Comparison of ENCODE assay signal across 16 cellular contexts in genomic region chr16:7938175-7938574, GRCh38.
DNase-seq lines count a peak whose midpoint lies in the region; ATAC-seq and TF ChIP-seq lines count a peak whose summit lies in the region.
"Had no signal": no experiment of that assay in that cellular context is flagged by ENCODE, and none has a peak within 500 bp of the region (broad histone marks: within the 10 kb centered on the region; RNA-seq: fewer than 3 reads in every experiment).

No MANE protein-coding gene starts in this region.

- no peaks in the 10 kb centered on the region for H3K36me3 Mint-ChIP-seq in neural progenitor cell
- peaks cover 3% of the 10 kb centered on the region for H3K36me3 Mint-ChIP-seq in effector memory CD8-positive, alpha-beta T cell (ENCODE audit: insufficient read depth)

- TF ChIP-seq CTCF in hepatocyte (IDR thresholded peaks at IDR 0.05; ENCODE audit: poor library complexity) (no peak), neural progenitor cell (IDR thresholded peaks at IDR 0.05) (no peak), testis (IDR thresholded peaks at IDR 0.05) (no peak), breast epithelium (IDR thresholded peaks at IDR 0.05) (no peak)

- H2AFZ ChIP-seq in hepatocyte (no peak overlapping the region), neural progenitor cell (replicated peaks) (no peak overlapping the region)
- H2AFZ ChIP-seq: GM23248 had no signal

- intact Hi-C loops in testis (cut with DNase I; ENCODE audit: low total_unique reads): no loop called here
- intact Hi-C loops in breast epithelium (cut with DNase I; ENCODE audit: low total_unique reads): no loop called here

- H3K4me1 ChIP-seq in hepatocyte (ENCODE audit: insufficient read depth) (no peaks in the 10 kb centered on the region), neural progenitor cell (no peaks in the 10 kb centered on the region), testis (no peaks in the 10 kb centered on the region), breast epithelium (no peaks in the 10 kb centered on the region)

- no peak for ATAC-seq in effector memory CD8-positive, alpha-beta T cell (replicated peaks)
- ATAC-seq: HCT116, HepG2 had no signal

- no peaks in the 10 kb centered on the region for H3K79me2 ChIP-seq in hepatocyte
- no peaks in the 10 kb centered on the region for H3K79me2 ChIP-seq in neural progenitor cell (ENCODE audit: low read depth)

- WGBS in hepatocyte (ENCODE audit: low lambda C conversion rate, missing lambda C conversion rate): 78% methylated on average over 7 of the region's 7 CpGs
- 66 to 75% methylated on average over 7 of the region's 7 CpGs for WGBS in testis, 2 donors

- H3K36me3 ChIP-seq in hepatocyte (replicated peaks; ENCODE audit: insufficient read depth, low read depth): no peaks in the 10 kb centered on the region
- H3K36me3 ChIP-seq in neural progenitor cell: no peaks in the 10 kb centered on the region
- no peaks in the 10 kb centered on the region for H3K36me3 ChIP-seq in testis (ENCODE audit: low read depth, missing control alignments)
- no peaks in the 10 kb centered on the region for H3K36me3 ChIP-seq in breast epithelium

- H3K4me3 ChIP-seq in hepatocyte: no peak overlapping the region
- no peak overlapping the region for H3K4me3 ChIP-seq in neural progenitor cell
- H3K4me3 ChIP-seq in testis: no peak overlapping the region
- H3K4me3 ChIP-seq in breast epithelium: no peak overlapping the region
- H3K4me3 ChIP-seq: GM23248 had no signal

- TF ChIP-seq POLR2A in testis (IDR thresholded peaks at IDR 0.05): no peak
- no peak for TF ChIP-seq POLR2A in breast epithelium (IDR thresholded peaks at IDR 0.05)

- H3K4me2 ChIP-seq in hepatocyte (no peak overlapping the region), neural progenitor cell (no peak overlapping the region)

- peak overlapping the region; percentile 15 for H3K4me3 Mint-ChIP-seq in neural progenitor cell
- no peak overlapping the region for H3K4me3 Mint-ChIP-seq in effector memory CD8-positive, alpha-beta T cell
- H3K4me3 Mint-ChIP-seq: B cell; CD4-positive, alpha-beta T cell had no signal

- H4K20me1 ChIP-seq in hepatocyte (ENCODE audit: insufficient read depth, poor library complexity, severe bottlenecking) (no peaks in the 10 kb centered on the region), neural progenitor cell (ENCODE audit: low read depth) (no peaks in the 10 kb centered on the region)

- peaks cover 3% of the 10 kb centered on the region for H3K27me3 Mint-ChIP-seq in neural progenitor cell (ENCODE audit: insufficient read depth, low read depth)
- no peaks in the 10 kb centered on the region for H3K27me3 Mint-ChIP-seq in effector memory CD8-positive, alpha-beta T cell
- H3K27me3 Mint-ChIP-seq: B cell; CD4-positive, alpha-beta T cell had no signal

- no peaks in the 10 kb centered on the region for H3K9me2 ChIP-seq in hepatocyte (replicated peaks; ENCODE audit: insufficient read depth)

- H3K4me1 Mint-ChIP-seq in neural progenitor cell: peaks cover 24% of the 10 kb centered on the region
- H3K4me1 Mint-ChIP-seq in effector memory CD8-positive, alpha-beta T cell (ENCODE audit: low read depth in 2 of 2): no peaks in the 10 kb centered on the region
- H3K4me1 Mint-ChIP-seq: B cell had no signal

- H3K27me3 ChIP-seq in hepatocyte (no peaks in the 10 kb centered on the region), neural progenitor cell (no peaks in the 10 kb centered on the region), testis (no peaks in the 10 kb centered on the region), breast epithelium (no peaks in the 10 kb centered on the region)

- H3K9ac ChIP-seq in neural progenitor cell: no peak overlapping the region
- H3K9ac ChIP-seq: GM23248 had no signal

- H3K27ac ChIP-seq in hepatocyte (no peak overlapping the region), neural progenitor cell (no peak overlapping the region), testis (no peak overlapping the region), breast epithelium (no peak overlapping the region)
- H3K27ac ChIP-seq: GM23248 had no signal

- H3K27ac Mint-ChIP-seq in neural progenitor cell: peak overlapping the region; percentile 86
- H3K27ac Mint-ChIP-seq in effector memory CD8-positive, alpha-beta T cell: no peak overlapping the region
- H3K27ac Mint-ChIP-seq: B cell; CD4-positive, alpha-beta T cell had no signal

- DNase-seq in NCI-H748 (lab: John Stamatoyannopoulos, UW; ENCODE audit: unreplicated experiment): peak; percentile 15
- DNase-seq in NCI-H748 treated with DMSO at 0.1 percent for 48 hours (lab: John Stamatoyannopoulos, UW): no peak
- peak; percentile 33 for DNase-seq in hepatocyte (ENCODE audit: low spot score)
- DNase-seq in neural progenitor cell (ENCODE audit: low spot score): no peak
- no peak for DNase-seq in effector memory CD8-positive, alpha-beta T cell
- no peak for DNase-seq in testis
- no peak for DNase-seq in breast epithelium (ENCODE audit: low spot score in 2 of 2)
- DNase-seq: 8988T; C1 segment of cervical spinal cord; Calu3; CD4-positive, alpha-beta T cell; DMS 273 treated with DMSO at 0.1 percent for 48 hours; GM23248 had no signal

- H3F3A ChIP-seq in neural progenitor cell (ENCODE audit: low read depth): no peaks in the 10 kb centered on the region

- H3K9me3 ChIP-seq in hepatocyte (ENCODE audit: low read depth) (no peaks in the 10 kb centered on the region), neural progenitor cell (ENCODE audit: low read depth) (no peaks in the 10 kb centered on the region), testis (no peaks in the 10 kb centered on the region), breast epithelium (no peaks in the 10 kb centered on the region)

- H3K9me3 Mint-ChIP-seq in neural progenitor cell: peaks cover under 1% of the 10 kb centered on the region
- H3K9me3 Mint-ChIP-seq in effector memory CD8-positive, alpha-beta T cell: peaks cover 9 to 17% of the 10 kb centered on the region in 2 donors

Comparison
In these comparisons a context has a peak if more than half of its experiments do, and no peak if none do; other contexts are left out.
1. DNase-seq: peak in NCI-H748 (single experiment) and hepatocyte (single experiment); none in NCI-H748 treated with DMSO at 0.1 percent for 48 hours (single experiment), neural progenitor cell (single experiment), effector memory CD8-positive, alpha-beta T cell (0 of 3), testis (single experiment) and breast epithelium (0 of 2).